Comparison of ENCODE assay signal across 2 cellular contexts in the genomic region with DNA sequence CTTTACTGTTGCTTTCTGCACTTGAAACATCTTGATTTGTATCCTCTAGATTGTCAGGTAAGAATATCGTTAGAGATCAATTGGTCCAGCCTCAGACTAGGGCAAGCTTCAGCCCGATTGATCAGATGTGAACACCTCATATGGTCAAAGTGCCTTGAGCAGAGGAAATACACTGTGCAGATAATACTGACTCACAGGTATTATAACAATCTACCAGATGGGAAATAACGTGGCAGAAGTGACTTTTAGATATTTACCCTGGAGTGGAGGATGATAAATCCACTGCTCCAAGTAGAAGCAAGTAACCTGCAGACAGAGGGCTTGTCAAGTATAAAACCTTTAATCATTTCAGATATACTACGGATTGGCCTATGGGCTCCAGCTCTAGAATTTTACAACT.
TF ChIP-seq lines count a peak whose summit lies in the region.

No MANE protein-coding gene starts in this region.

TF ChIP-seq in IMR-90, 13 proteins besides CTCF, POLR2A, EP300 and RAD21:
- no peak for TF ChIP-seq NFE2L2 (IDR thresholded peaks at IDR 0.05; ENCODE audit: low read depth, low read length)
- TF ChIP-seq MAZ (IDR thresholded peaks at IDR 0.05; ENCODE audit: borderline replicate concordance, low read depth, low read length), result no peak
- no peak for TF ChIP-seq RFX5 (IDR thresholded peaks at IDR 0.05; ENCODE audit: low read depth, low read length)
- no peak for TF ChIP-seq USF2 (IDR thresholded peaks at IDR 0.05; ENCODE audit: low read depth, low read length)
- TF ChIP-seq FOS (IDR thresholded peaks at IDR 0.05; ENCODE audit: low read depth, low read length), result no peak
- no peak for TF ChIP-seq MAFK (IDR thresholded peaks at IDR 0.05; ENCODE audit: low read depth, low read length)
- TF ChIP-seq ELK1 (IDR thresholded peaks at IDR 0.05; ENCODE audit: borderline replicate concordance, low read depth, low read length), result no peak
- TF ChIP-seq BHLHE40 (IDR thresholded peaks at IDR 0.05; ENCODE audit: low read depth, low read length), result no peak
- no peak for TF ChIP-seq RCOR1 (IDR thresholded peaks at IDR 0.05; ENCODE audit: insufficient replicate concordance, low read length)
- TF ChIP-seq CHD1 (IDR thresholded peaks at IDR 0.05; ENCODE audit: low read depth, low read length), result no peak
- no peak for TF ChIP-seq MXI1 (IDR thresholded peaks at IDR 0.05; ENCODE audit: borderline replicate concordance, low read depth, low read length)
- no peak for TF ChIP-seq SMC3 (IDR thresholded peaks at IDR 0.05; ENCODE audit: low read depth, low read length)
- TF ChIP-seq CEBPB (IDR thresholded peaks at IDR 0.05; ENCODE audit: low read depth, low read length), result no peak

TF ChIP-seq in SK-N-SH, 30 proteins besides CTCF, POLR2A, EP300 and RAD21:
- TF ChIP-seq TEAD4 (IDR thresholded peaks at IDR 0.05; ENCODE audit: borderline replicate concordance, insufficient read depth) (no peak), YY1 (IDR thresholded peaks at IDR 0.05; ENCODE audit: low read depth) (no peak), FOSL2 (IDR thresholded peaks at IDR 0.05; ENCODE audit: borderline replicate concordance, low read depth) (peak; percentile 37; the same call in 1 of the 2 replicates), RFX5 (IDR thresholded peaks at IDR 0.05; ENCODE audit: low read length) (no peak), CHD2 (IDR thresholded peaks at IDR 0.05; ENCODE audit: low read length, partially characterized antibody) (no peak), POLR2AphosphoS5 (IDR thresholded peaks at IDR 0.05; ENCODE audit: low read depth, low read length) (0 out of 2 replicates have a peak, but pooled peaks have one; percentile 30), FOXJ3 (CRISPR knock-in tag; IDR thresholded peaks at IDR 0.05) (no peak), USF2 (IDR thresholded peaks at IDR 0.05; ENCODE audit: borderline replicate concordance, low read depth, low read length) (no peak), SIN3A (IDR thresholded peaks at IDR 0.05; ENCODE audit: borderline replicate concordance, low read depth, low read length) (no peak), TCF12 (IDR thresholded peaks at IDR 0.05) (peak; percentile 34; the same call in 1 of the 2 replicates), SMC3 (IDR thresholded peaks at IDR 0.05; ENCODE audit: low read depth, low read length) (no peak)
- TF ChIP-seq, protein P1, sequence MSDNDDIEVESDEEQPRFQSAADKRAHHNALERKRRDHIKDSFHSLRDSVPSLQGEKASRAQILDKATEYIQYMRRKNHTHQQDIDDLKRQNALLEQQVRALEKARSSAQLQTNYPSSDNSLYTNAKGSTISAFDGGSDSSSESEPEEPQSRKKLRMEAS (IDR thresholded peaks at IDR 0.05; ENCODE audit: low read depth), result no peak
- TF ChIP-seq, protein P2, sequence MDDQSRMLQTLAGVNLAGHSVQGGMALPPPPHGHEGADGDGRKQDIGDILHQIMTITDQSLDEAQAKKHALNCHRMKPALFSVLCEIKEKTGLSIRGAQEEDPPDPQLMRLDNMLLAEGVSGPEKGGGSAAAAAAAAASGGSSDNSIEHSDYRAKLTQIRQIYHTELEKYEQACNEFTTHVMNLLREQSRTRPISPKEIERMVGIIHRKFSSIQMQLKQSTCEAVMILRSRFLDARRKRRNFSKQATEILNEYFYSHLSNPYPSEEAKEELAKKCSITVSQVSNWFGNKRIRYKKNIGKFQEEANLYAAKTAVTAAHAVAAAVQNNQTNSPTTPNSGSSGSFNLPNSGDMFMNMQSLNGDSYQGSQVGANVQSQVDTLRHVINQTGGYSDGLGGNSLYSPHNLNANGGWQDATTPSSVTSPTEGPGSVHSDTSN (IDR thresholded peaks at IDR 0.05), result 0 out of 2 replicates have a peak, but pooled peaks have one; percentile 16
- TF ChIP-seq, protein P3, sequence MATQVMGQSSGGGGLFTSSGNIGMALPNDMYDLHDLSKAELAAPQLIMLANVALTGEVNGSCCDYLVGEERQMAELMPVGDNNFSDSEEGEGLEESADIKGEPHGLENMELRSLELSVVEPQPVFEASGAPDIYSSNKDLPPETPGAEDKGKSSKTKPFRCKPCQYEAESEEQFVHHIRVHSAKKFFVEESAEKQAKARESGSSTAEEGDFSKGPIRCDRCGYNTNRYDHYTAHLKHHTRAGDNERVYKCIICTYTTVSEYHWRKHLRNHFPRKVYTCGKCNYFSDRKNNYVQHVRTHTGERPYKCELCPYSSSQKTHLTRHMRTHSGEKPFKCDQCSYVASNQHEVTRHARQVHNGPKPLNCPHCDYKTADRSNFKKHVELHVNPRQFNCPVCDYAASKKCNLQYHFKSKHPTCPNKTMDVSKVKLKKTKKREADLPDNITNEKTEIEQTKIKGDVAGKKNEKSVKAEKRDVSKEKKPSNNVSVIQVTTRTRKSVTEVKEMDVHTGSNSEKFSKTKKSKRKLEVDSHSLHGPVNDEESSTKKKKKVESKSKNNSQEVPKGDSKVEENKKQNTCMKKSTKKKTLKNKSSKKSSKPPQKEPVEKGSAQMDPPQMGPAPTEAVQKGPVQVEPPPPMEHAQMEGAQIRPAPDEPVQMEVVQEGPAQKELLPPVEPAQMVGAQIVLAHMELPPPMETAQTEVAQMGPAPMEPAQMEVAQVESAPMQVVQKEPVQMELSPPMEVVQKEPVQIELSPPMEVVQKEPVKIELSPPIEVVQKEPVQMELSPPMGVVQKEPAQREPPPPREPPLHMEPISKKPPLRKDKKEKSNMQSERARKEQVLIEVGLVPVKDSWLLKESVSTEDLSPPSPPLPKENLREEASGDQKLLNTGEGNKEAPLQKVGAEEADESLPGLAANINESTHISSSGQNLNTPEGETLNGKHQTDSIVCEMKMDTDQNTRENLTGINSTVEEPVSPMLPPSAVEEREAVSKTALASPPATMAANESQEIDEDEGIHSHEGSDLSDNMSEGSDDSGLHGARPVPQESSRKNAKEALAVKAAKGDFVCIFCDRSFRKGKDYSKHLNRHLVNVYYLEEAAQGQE (IDR thresholded peaks at IDR 0.05; ENCODE audit: low read depth, low read length), result no peak
